Comparison of ENCODE assay signal across 29 cellular contexts in genomic region chr1:110298991-110299390, GRCh38.
"Had no signal": no experiment of that assay in that cellular context is flagged by ENCODE, and none has a peak within 500 bp of the region (broad histone marks: within the 10 kb centered on the region; RNA-seq: fewer than 3 reads in every experiment).

No MANE protein-coding gene starts in this region.

- H3K36me3 Mint-ChIP-seq: activated naive CD4-positive, alpha-beta T cell treated with anti-CD3 and anti-CD28 coated beads, Interleukin-2, amount 10 ng/mL, durations not matched to agents 7 days and 5 days; activated naive CD8-positive, alpha-beta T cell treated with anti-CD3 and anti-CD28 coated beads, Interleukin-2, amount 10 ng/mL, durations not matched to agents 7 days and 5 days; brain; naive thymus-derived CD8-positive, alpha-beta T cell had no signal

- H3K9me3 Mint-ChIP-seq: activated naive CD4-positive, alpha-beta T cell treated with anti-CD3 and anti-CD28 coated beads, Interleukin-2, amount 10 ng/mL, durations not matched to agents 7 days and 5 days; activated naive CD8-positive, alpha-beta T cell treated with anti-CD3 and anti-CD28 coated beads, Interleukin-2, amount 10 ng/mL, durations not matched to agents 7 days and 5 days; brain; naive thymus-derived CD8-positive, alpha-beta T cell; neural crest cell had no signal

- H3K9ac ChIP-seq: parathyroid adenoma had no signal

- H3K4me3 Mint-ChIP-seq: activated naive CD4-positive, alpha-beta T cell treated with anti-CD3 and anti-CD28 coated beads, Interleukin-2, amount 10 ng/mL, durations not matched to agents 7 days and 5 days; activated naive CD8-positive, alpha-beta T cell treated with anti-CD3 and anti-CD28 coated beads, Interleukin-2, amount 10 ng/mL, durations not matched to agents 7 days and 5 days; brain; naive thymus-derived CD8-positive, alpha-beta T cell; neural crest cell had no signal

- FAIRE-seq: kidney, TTC549 had no signal

- H3K36me3 ChIP-seq: ascending aorta, cardiac muscle cell, right atrium auricular region, tibial nerve had no signal

- H3K4me1 ChIP-seq: ascending aorta, parathyroid adenoma, psoas muscle, right atrium auricular region, tibial nerve had no signal

- H3K27me3 ChIP-seq: ascending aorta, dorsolateral prefrontal cortex, right atrium auricular region, tibial nerve had no signal

- H3K79me2 ChIP-seq: parathyroid adenoma had no signal

- H3K27ac ChIP-seq: ascending aorta, cardiac muscle cell, coronary artery, dorsolateral prefrontal cortex, parathyroid adenoma, psoas muscle, right atrium auricular region, tibial nerve, VCaP had no signal

- H3K4me3 ChIP-seq: ascending aorta, cardiac muscle cell, coronary artery, dorsolateral prefrontal cortex, psoas muscle, right atrium auricular region, tibial nerve had no signal

- H3K9me3 ChIP-seq: ascending aorta, psoas muscle, right atrium auricular region, tibial nerve had no signal

- H3K4me1 Mint-ChIP-seq: activated naive CD4-positive, alpha-beta T cell treated with anti-CD3 and anti-CD28 coated beads, Interleukin-2, amount 10 ng/mL, durations not matched to agents 7 days and 5 days; activated naive CD8-positive, alpha-beta T cell treated with anti-CD3 and anti-CD28 coated beads, Interleukin-2, amount 10 ng/mL, durations not matched to agents 7 days and 5 days; naive thymus-derived CD8-positive, alpha-beta T cell had no signal

- ATAC-seq: left colon; naive thymus-derived CD8-positive, alpha-beta T cell; psoas muscle had no signal

- H3K27ac Mint-ChIP-seq: activated naive CD4-positive, alpha-beta T cell treated with anti-CD3 and anti-CD28 coated beads, Interleukin-2, amount 10 ng/mL, durations not matched to agents 7 days and 5 days; activated naive CD8-positive, alpha-beta T cell treated with anti-CD3 and anti-CD28 coated beads, Interleukin-2, amount 10 ng/mL, durations not matched to agents 7 days and 5 days; naive thymus-derived CD8-positive, alpha-beta T cell had no signal

- H2AFZ ChIP-seq: parathyroid adenoma had no signal

- DNase-seq: activated CD4-positive, alpha-beta T cell treated with anti-CD3 and anti-CD28 coated beads for 4 hours; activated CD4-positive, alpha-beta T cell treated with anti-CD3 and anti-CD28 coated beads, Interleukin-2, amount 50 U/mL, for 48 hours; activated CD8-positive, alpha-beta memory T cell treated with anti-CD3 and anti-CD28 coated beads for 24 hours; activated effector memory CD4-positive, alpha-beta T cell treated with Interleukin-2 at 50 U/mL for 16 hours; activated naive CD4-positive, alpha-beta T cell treated with anti-CD3 and anti-CD28 coated beads, Interleukin-2, amount 10 ng/mL, durations not matched to agents 7 days and 5 days; activated naive CD8-positive, alpha-beta T cell treated with anti-CD3 and anti-CD28 coated beads, Interleukin-2, amount 10 ng/mL, durations not matched to agents 7 days and 5 days; effector memory CD4-positive, alpha-beta T cell; head of caudate nucleus; hippocampal formation; kidney; left colon; midbrain; naive thymus-derived CD8-positive, alpha-beta T cell; nucleus accumbens; psoas muscle; stimulated activated CD4-positive, alpha-beta T cell treated with anti-CD3 and anti-CD28 coated beads, Interleukin-15, amount 100 ng/mL, for 24 hours; stimulated activated CD4-positive, alpha-beta T cell treated with anti-CD3 and anti-CD28 coated beads, Interleukin-2, amount 100 ng/mL, for 24 hours; stimulated activated naive CD4-positive, alpha-beta T cell had no signal
